In the genomic region with DNA sequence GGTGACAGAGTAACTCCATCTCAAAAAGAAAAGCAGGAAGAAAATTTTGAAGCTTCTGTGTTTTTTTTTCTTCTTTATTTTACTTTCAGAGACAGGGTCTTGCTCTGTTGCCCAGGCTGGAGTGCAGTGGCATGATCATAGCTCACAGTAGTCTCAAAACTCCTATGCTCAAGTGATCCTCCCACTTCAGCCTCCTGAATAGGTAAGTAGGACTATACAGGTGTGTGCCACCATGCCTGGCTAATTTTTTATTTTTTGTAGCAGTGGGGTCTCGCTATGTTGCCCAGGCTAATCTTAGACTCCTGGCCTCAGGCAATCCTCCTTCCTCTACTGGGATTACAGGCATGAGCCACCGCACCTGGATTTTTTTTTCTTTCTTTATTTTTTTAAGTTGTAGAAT, we compare ENCODE assay signal across 28 cellular contexts.
"Had no signal": no experiment of that assay in that cellular context is flagged by ENCODE, and none has a peak within 500 bp of the region (broad histone marks: within the 10 kb centered on the region; RNA-seq: fewer than 3 reads in every experiment).

No MANE protein-coding gene starts in this region.

- H3K4me1 ChIP-seq: left lung, lower lobe of right lung, uterus had no signal

- H3K27me3 ChIP-seq: heart left ventricle, left lung, ovary, right atrium auricular region, thyroid gland, upper lobe of right lung, uterus had no signal

- H3K27ac ChIP-seq: heart left ventricle, left lung, lower lobe of right lung, ovary, right atrium auricular region, skin epidermis, thyroid gland, upper lobe of right lung, uterus had no signal

- ATAC-seq: heart left ventricle; left colon; left lung; lower lobe of right lung; naive thymus-derived CD8-positive, alpha-beta T cell; sciatic nerve; stimulated activated memory B cell treated with anti-CD40 and anti-IgM and Interleukin-4, amounts not matched to agents 10 μg/mL and 1 μg/mL and 100 μg/mL, for 72 hours; stimulated activated naive CD8-positive, alpha-beta T cell treated with anti-CD3 and anti-CD28 coated beads, Interleukin-15, amount 100 ng/mL, for 72 hours; upper lobe of right lung had no signal

- H3K36me3 ChIP-seq: ovary, thyroid gland, uterus had no signal

- H3K9me3 ChIP-seq: heart left ventricle, left lung, lower lobe of right lung, ovary, right atrium auricular region, thyroid gland, upper lobe of right lung, uterus had no signal

- H3K4me3 ChIP-seq: heart left ventricle, left lung, lower lobe of right lung, ovary, right atrium auricular region, skin epidermis, thyroid gland, upper lobe of right lung, uterus had no signal

- FAIRE-seq: islet of Langerhans, kidney had no signal

- DNase-seq: heart left ventricle; hypothalamus; immature natural killer cell; kidney; left colon; left lung; lower lobe of right lung; mammary epithelial cell; mesenchymal stem cell; naive thymus-derived CD8-positive, alpha-beta T cell; nucleus accumbens; ovary; stimulated activated CD4-positive, alpha-beta T cell treated with anti-CD3 and anti-CD28 coated beads, Interleukin-1b, Interleukin-23, amount 100 ng/mL, for 48 hours; stimulated activated CD4-positive, alpha-beta T cell treated with anti-CD3 and anti-CD28 coated beads, Interleukin-2, amount 100 ng/mL, for 48 hours; stimulated activated CD4-positive, alpha-beta T cell treated with anti-CD3 and anti-CD28 coated beads, Interleukin-4, amount 100 ng/mL, for 4 hours; stimulated activated CD8-positive, alpha-beta memory T cell treated with anti-CD3 and anti-CD28 coated beads, Interleukin-4, amount 100 ng/mL, for 48 hours; stimulated activated naive CD4-positive, alpha-beta T cell treated with Interleukin-2 at 50 U/mL for 16 hours; stimulated activated naive CD8-positive, alpha-beta T cell treated with anti-CD3 and anti-CD28 coated beads, Interleukin-15, amount 100 ng/mL, for 72 hours; substantia nigra; thyroid gland; trophoblast cell; upper lobe of right lung; uterus had no signal
